20 cellular contexts compared by ENCODE assay signal in genomic region chr3:179258820-179259219, GRCh38. TPM values are rescaled to one million over a fixed set of nuclear protein-coding genes. Genes with fewer than 3 reads are reported as not detected.
DNase-seq lines count a peak whose midpoint lies in the region; ATAC-seq, FAIRE-seq and TF ChIP-seq lines count a peak whose summit lies in the region.
"Had no signal": no experiment of that assay in that cellular context is flagged by ENCODE, and none has a peak within 500 bp of the region (broad histone marks: within the 10 kb centered on the region; RNA-seq: fewer than 3 reads in every experiment).

No MANE protein-coding gene starts in this region.

- H3K4me3 ChIP-seq in GM12864 (ENCODE audit: low read depth, low read length) (peak overlapping the region; percentile 36), Loucy (ENCODE audit: low read length, poor library complexity, severe bottlenecking) (peak overlapping the region; percentile 56), GM12878 (0 out of 2 replicates have a peak overlapping the region, but pooled peaks have one; percentile 17)
- H3K4me3 ChIP-seq: GM23248, HAP-1 had no signal

- H3K9me3 ChIP-seq in Loucy (ENCODE audit: insufficient read depth, low read depth, low read length), result no peaks in the 10 kb centered on the region
- no peaks in the 10 kb centered on the region; the same call in 2 of the 3 replicates for H3K9me3 ChIP-seq in GM12878 (replicated peaks; ENCODE audit: control insufficient read depth, insufficient read depth, low read length)
- H3K9me3 ChIP-seq: HAP-1 had no signal

- H3K27me3 ChIP-seq in Loucy (ENCODE audit: insufficient read depth, low read length, poor library complexity, severe bottlenecking) (no peaks in the 10 kb centered on the region), GM12878 (replicated peaks in 1 of 2; ENCODE audit: control insufficient read depth in 2 of 2, insufficient read depth in 2 of 2, low read length in 1 of 2) (no peaks in the 10 kb centered on the region)

- no peak overlapping the region for H3K27ac ChIP-seq in GM12878 (ENCODE audit: control insufficient read depth, insufficient read depth)
- H3K27ac ChIP-seq: C4-2B, GM23248 had no signal

- H2AFZ ChIP-seq in Loucy (ENCODE audit: low read length), result no peak overlapping the region
- H2AFZ ChIP-seq in GM12878 (ENCODE audit: control insufficient read depth, low read depth, low read length), result no peak overlapping the region
- H2AFZ ChIP-seq: GM23248 had no signal

- RAD21 ChIA-PET in GM12878 (lab: Charles Lee; ENCODE audit: unreplicated experiment), result no interaction called here

- TF ChIP-seq POLR2A in GM12878 (IDR thresholded peaks at IDR 0.05; ENCODE audit: low read depth, low read length), result no peak

- no peak for TF ChIP-seq CTCF in GM12864 (IDR thresholded peaks at IDR 0.05; ENCODE audit: low read depth, low read length, missing control alignments)
- no peak for TF ChIP-seq CTCF in Loucy (conservative IDR thresholded peaks at IDR 0.05; ENCODE audit: low read length)
- TF ChIP-seq CTCF in GM12878 (IDR thresholded peaks at IDR 0.05 in 2 of 3, conservative IDR thresholded peaks at IDR 0.05 in 1 of 3; ENCODE audit: control insufficient read depth in 2 of 3, extremely low read depth in 1 of 3, insufficient read depth in 1 of 3, low read depth in 3 of 3, low read length in 3 of 3), result no peak

- SMC1A ChIA-PET in GM12878 (lab: Charles Lee; ENCODE audit: uncharacterized antibody, unreplicated experiment), result interaction anchor here (1.0 kb wide), 1 partner anchor 125 kb away, joined by 3 read pairs; no protein-coding TSS in a partner anchor

- intact Hi-C loops in GM12878 (cut with micrococcal nuclease; ENCODE audit: unreplicated experiment), result loop anchor here (5.0 kb wide), 1 partner anchor 242 kb away; no protein-coding TSS in a partner anchor

- H3K9ac ChIP-seq in Loucy (ENCODE audit: low read depth, low read length, poor library complexity, severe bottlenecking), result no peak overlapping the region
- H3K9ac ChIP-seq in GM12878 (ENCODE audit: control insufficient read depth, insufficient read depth, low read length), result no peak overlapping the region
- H3K9ac ChIP-seq: GM23248 had no signal

- TF ChIP-seq EP300 in GM12878 (IDR thresholded peaks at IDR 0.05; ENCODE audit: borderline replicate concordance in 1 of 2, control insufficient read depth in 1 of 2, low read depth in 2 of 2, low read length in 2 of 2), result no peak

- no peaks in the 10 kb centered on the region for H3K36me3 ChIP-seq in Loucy (ENCODE audit: insufficient read depth, low read length)
- no peaks in the 10 kb centered on the region; a peak in 1 of 4 replicates for H3K36me3 ChIP-seq in GM12878 (ENCODE audit: control insufficient read depth in 2 of 2, insufficient read depth in 2 of 2, low read length in 1 of 2)
- H3K36me3 ChIP-seq: HAP-1 had no signal

- H3K79me2 ChIP-seq in Loucy (ENCODE audit: insufficient read depth, low read length) (peaks cover 15% of the 10 kb centered on the region; the same call in 1 of the 2 replicates), GM12878 (ENCODE audit: control insufficient read depth, insufficient read depth, low read length) (no peaks in the 10 kb centered on the region; the same call in 1 of the 2 replicates)

- no TSS peak for BruUV-seq in GM12878 (replicated peaks; lab: Mats Ljungman, UMichigan)

- POLR2A ChIA-PET in GM12878 (lab: Charles Lee), result interaction anchor here (0.6 kb wide), 1 partner anchor 189 kb away, joined by 3 read pairs; no protein-coding TSS in a partner anchor

- ATAC-seq in GM12878 (no peak), GM18867 (IDR thresholded peaks at IDR 0.05; ENCODE audit: unreplicated experiment) (no peak)
- ATAC-seq: SK-N-SH treated with all-trans-retinoic acid at 6 μM for 48 hours had no signal

- CTCF ChIA-PET in GM12878 (lab: Yijun Ruan, JAX), result no interaction called here

- H3K4me1 ChIP-seq in Loucy (ENCODE audit: insufficient read depth, low read length, poor library complexity, severe bottlenecking) (peaks cover 4% of the 10 kb centered on the region), GM12878 (ENCODE audit: control insufficient read depth, insufficient read depth, low read length) (peaks cover 3% of the 10 kb centered on the region; the same call in 1 of the 2 replicates)
- H3K4me1 ChIP-seq: HAP-1 had no signal

- H3K9me2 ChIP-seq in Loucy (replicated peaks; ENCODE audit: low read depth, low read length), result no peaks in the 10 kb centered on the region

- TF ChIP-seq RAD21 in GM12878 (IDR thresholded peaks at IDR 0.05; ENCODE audit: insufficient read depth, low read depth, low read length), result no peak

- no peak for FAIRE-seq in GM12878 (lab: Jason Lieb, UNC)
- FAIRE-seq: HTR-8/SVneo had no signal

- H3F3A ChIP-seq in Loucy (ENCODE audit: low read depth), result no peaks in the 10 kb centered on the region

- no peak for DNase-seq in GM12864 (ENCODE audit: low read depth)
- no peak for DNase-seq in GM12878 (ENCODE audit: low read depth, low spot score)
- no peak for DNase-seq in hypothalamus (lab: John Stamatoyannopoulos, UW)
- DNase-seq in NCI-H2171 treated with DMSO at 0.1 percent for 48 hours (lab: John Stamatoyannopoulos, UW), result no peak
- DNase-seq in cerebellum (ENCODE audit: low spot score), result no peak
- DNase-seq: ACHN, DMS 273 treated with DMSO at 0.1 percent for 48 hours, EL, GM23248, NCI-H1105, NCI-H2081, NCI-H446 treated with DMSO at 0.1 percent for 48 hours, NCI-H69, SHP77 treated with DMSO at 0.1 percent for 48 hours had no signal

- in situ Hi-C loops in GM12878 (cut with MboI), result no loop called here

- H3K4me2 ChIP-seq in Loucy (ENCODE audit: low read depth, low read length, poor library complexity, severe bottlenecking), result peak overlapping the region; percentile 30
- peak overlapping the region; percentile 55 for H3K4me2 ChIP-seq in GM12878 (ENCODE audit: control insufficient read depth, insufficient read depth)

- WGBS in GM12878 (ENCODE audit: insufficient coverage, insufficient replicate concordance, low lambda C conversion rate, missing lambda C conversion rate), result 66% methylated on average over 5 of the region's 5 CpGs

- no peaks in the 10 kb centered on the region for H4K20me1 ChIP-seq in Loucy (ENCODE audit: insufficient read depth, low read length, poor library complexity, severe bottlenecking)
- H4K20me1 ChIP-seq in GM12878 (ENCODE audit: control insufficient read depth, insufficient read depth), result no peaks in the 10 kb centered on the region

TF ChIP-seq in GM12878, 131 proteins besides CTCF, POLR2A, EP300 and RAD21 (continues in another document):
- TF ChIP-seq E4F1 (IDR thresholded peaks at IDR 0.05; ENCODE audit: borderline replicate concordance, partially characterized antibody), result no peak
- TF ChIP-seq NR2C2 (IDR thresholded peaks at IDR 0.05; ENCODE audit: borderline replicate concordance, control insufficient read depth, insufficient read length, low read depth), result no peak

RNA-seq across cellular contexts. Expression of gene KCNMB3, which starts 7.9 kb away (rescaled TPM):
- total RNA-seq in GM12878 (2013; cell fraction: nucleolus; rRNA removed), result 10.5 and 12.3 TPM in 2 replicates
- 2.2 and 2.3 TPM in 2 replicates for total RNA-seq in GM12878 (2014; rRNA removed)
- 2.9 and 3.2 TPM in 2 replicates for total RNA-seq in GM12878 (2014; rRNA removed; fragmentation: Illumina TruSeq; extraction: Trizol)
- total RNA-seq in GM12878 (2021), result 1.7 and 2.1 TPM in 2 replicates
- 1.5 TPM for polyA plus RNA-seq in GM12878 (2011; ENCODE audit: low read depth)
- polyA plus RNA-seq in GM12878 (2011; rRNA removed), result 3.4 and 4.3 TPM in 2 replicates
- 2.1 and 2.2 TPM in 2 replicates for polyA plus RNA-seq in GM12878 (2011; cell fraction: cytosol; rRNA removed)
- polyA plus RNA-seq in GM12878 (2011; cell fraction: nucleus; rRNA removed), result 9.6 and 9.9 TPM in 2 replicates
- 3.8 and 7.8 TPM in 2 replicates for polyA plus RNA-seq in GM12878 (2012)
- polyA plus RNA-seq in GM12878 (2014; fragmentation: Illumina TruSeq; extraction: Trizol), result 4.6 and 4.8 TPM in 2 replicates
- 1 to 10 TPM; 1.2 to 3.2 TPM for polyA plus RNA-seq in GM12878 (2014; fragmentation: Nextera tagmentation; extraction: Ambion mirVana)
- polyA plus RNA-seq in GM12878 (2014; rRNA removed), result 1.7 and 2.2 TPM in 2 replicates
- polyA plus RNA-seq in GM12878 (2016; fragmentation: Nextera tagmentation; extraction: Ambion mirVana), result under 1 TPM; 0.20 to 0.62 TPM
- 5.2 and 5.9 TPM in 2 replicates for polyA minus RNA-seq in GM12878 (2011; rRNA and poly(A)+ RNA removed)
- polyA minus RNA-seq in GM12878 (2011; cell fraction: cytosol; rRNA and poly(A)+ RNA removed), result 0.80 and 0.83 TPM in 2 replicates
- polyA minus RNA-seq in GM12878 (2011; cell fraction: nucleus; rRNA and poly(A)+ RNA removed), result 6.6 and 12.0 TPM in 2 replicates
- total RNA-seq in cerebellum, result 4.9 TPM
